17 cellular contexts compared by ENCODE assay signal in genomic region chr1:22470227-22470626, GRCh38. TPM values are rescaled to one million over a fixed set of nuclear protein-coding genes. Genes with fewer than 3 reads are reported as not detected.
DNase-seq lines count a peak whose midpoint lies in the region; ATAC-seq and TF ChIP-seq lines count a peak whose summit lies in the region.
"Had no signal": no experiment of that assay in that cellular context is flagged by ENCODE, and none has a peak within 500 bp of the region (broad histone marks: within the 10 kb centered on the region; RNA-seq: fewer than 3 reads in every experiment).

No MANE protein-coding gene starts in this region.

- no peak overlapping the region for H3K4me2 ChIP-seq in SK-N-SH
- no peak overlapping the region for H3K4me2 ChIP-seq in osteoblast (ENCODE audit: insufficient read depth, low read length)

- no peak overlapping the region for H3K9ac ChIP-seq in SK-N-SH

- H3K27ac Mint-ChIP-seq in brain: peak overlapping the region in 3 of 5 experiments; percentile 5 to 68 (median 33)
- H3K27ac Mint-ChIP-seq: CD4-positive, alpha-beta T cell had no signal

- TF ChIP-seq EP300 in SK-N-SH (IDR thresholded peaks at IDR 0.05; ENCODE audit: borderline replicate concordance in 1 of 2, low read depth in 1 of 2, low read length in 1 of 2): no peak

- H3K4me1 ChIP-seq in SK-N-SH (ENCODE audit: control insufficient read depth in 1 of 2, insufficient read depth in 2 of 2, low read depth in 1 of 2, low read length in 1 of 2) (peaks cover 5 to 29% of the 10 kb centered on the region in 2 experiments; a peak in 2 of 4 replicates), osteoblast (ENCODE audit: insufficient read depth, low read length) (peaks cover 10% of the 10 kb centered on the region)

- TF ChIP-seq RAD21 in SK-N-SH (IDR thresholded peaks at IDR 0.05; ENCODE audit: low read length): no peak

- DNase-seq in SK-N-SH: peak; percentile 20
- DNase-seq in NCI-H82 (lab: John Stamatoyannopoulos, UW): peak; percentile 87
- peak; percentile 38 for DNase-seq in osteoblast (ENCODE audit: insufficient read length, low spot score, missing footprints)
- DNase-seq in SIG-M5 treated with dmso at 0.1 percent for 504 hours (lab: John Stamatoyannopoulos, UW; ENCODE audit: unreplicated experiment): no peak
- no peak for DNase-seq in posterior vena cava (ENCODE audit: low spot score)
- DNase-seq: BE2C; CD4-positive, alpha-beta T cell; DMS79; KG1; NCI-H187; NCI-H2107; NCI-H345 had no signal

- 98% methylated on average over 4 of the region's 4 CpGs for WGBS in SK-N-SH (ENCODE audit: low lambda C conversion rate)

- H3K27ac ChIP-seq in SK-N-SH (ENCODE audit: low read depth in 2 of 2, low read length in 1 of 2): peak overlapping the region in 1 of 2 experiments; percentile 89; a peak in 2 of 4 replicates
- no peak overlapping the region for H3K27ac ChIP-seq in osteoblast (ENCODE audit: low read depth, low read length)

- H3K27me3 ChIP-seq in SK-N-SH (ENCODE audit: insufficient read depth) (no peaks in the 10 kb centered on the region), osteoblast (ENCODE audit: insufficient read depth, low read length) (no peaks in the 10 kb centered on the region)
- H3K27me3 ChIP-seq: BE2C had no signal

- H2AFZ ChIP-seq in SK-N-SH (ENCODE audit: low read depth) (no peak overlapping the region), osteoblast (ENCODE audit: low read length) (no peak overlapping the region)

- no peaks in the 10 kb centered on the region for H3K36me3 ChIP-seq in SK-N-SH (replicated peaks in 1 of 2; ENCODE audit: control insufficient read depth in 1 of 2, insufficient read depth in 2 of 2, low read length in 1 of 2)
- no peaks in the 10 kb centered on the region for H3K36me3 ChIP-seq in osteoblast (ENCODE audit: insufficient read depth, low read length)
- H3K36me3 ChIP-seq: BE2C had no signal

- H3K9me3 ChIP-seq in SK-N-SH: no peaks in the 10 kb centered on the region
- H3K9me3 ChIP-seq in osteoblast (ENCODE audit: low read depth, low read length): no peaks in the 10 kb centered on the region
- H3K9me3 ChIP-seq: BE2C had no signal

- TF ChIP-seq CTCF in SK-N-SH (IDR thresholded peaks at IDR 0.05) (no peak), brain (conservative IDR thresholded peaks at IDR 0.05) (no peak), osteoblast (IDR thresholded peaks at IDR 0.05; ENCODE audit: extremely low read depth, low read depth, low read length) (no peak)

- ATAC-seq in SK-N-SH treated with all-trans-retinoic acid at 6 μM for 48 hours (no peak), HG02759 (IDR thresholded peaks at IDR 0.05; ENCODE audit: unreplicated experiment) (no peak)
- ATAC-seq: HepG2, Right ventricle myocardium inferior had no signal

- POLR2A ChIA-PET in SK-N-SH (lab: Yijun Ruan, JAX): no interaction called here

- no peaks in the 10 kb centered on the region for H3K27me3 Mint-ChIP-seq in brain
- H3K27me3 Mint-ChIP-seq: CD4-positive, alpha-beta T cell had no signal

- H3K79me2 ChIP-seq in SK-N-SH (ENCODE audit: insufficient read depth): peaks cover 14% of the 10 kb centered on the region; the same call in 1 of the 2 replicates
- H3K79me2 ChIP-seq in osteoblast (ENCODE audit: insufficient read depth, low read length): peaks cover 50% of the 10 kb centered on the region

- H3F3A ChIP-seq in SK-N-SH (replicated peaks; ENCODE audit: insufficient read depth): no peaks in the 10 kb centered on the region

- H3K9me2 ChIP-seq in SK-N-SH: no peaks in the 10 kb centered on the region

- intact Hi-C loops in posterior vena cava (cut with DNase I): no loop called here

- H3K36me3 Mint-ChIP-seq in brain: no peaks in the 10 kb centered on the region

- no peak overlapping the region for H3K4me3 Mint-ChIP-seq in brain
- H3K4me3 Mint-ChIP-seq: CD4-positive, alpha-beta T cell had no signal

- CTCF ChIA-PET in SK-N-SH (lab: Yijun Ruan, JAX): no interaction called here

- H3K4me1 Mint-ChIP-seq in brain: peaks cover 28% of the 10 kb centered on the region

- H3K4me3 ChIP-seq in SK-N-SH (ENCODE audit: low read depth in 2 of 2, low read length in 1 of 2): no peak overlapping the region
- no peak overlapping the region for H3K4me3 ChIP-seq in osteoblast (ENCODE audit: insufficient read depth, low read length)

- H3K9me3 Mint-ChIP-seq in brain: peaks cover 0 to 12% (median 4%) of the 10 kb centered on the region in 5 experiments
- H3K9me3 Mint-ChIP-seq: CD4-positive, alpha-beta T cell had no signal

- no peaks in the 10 kb centered on the region for H4K20me1 ChIP-seq in SK-N-SH (ENCODE audit: insufficient read depth)
- H4K20me1 ChIP-seq in osteoblast (ENCODE audit: insufficient read depth, low read length): peaks cover 38% of the 10 kb centered on the region

TF ChIP-seq in SK-N-SH, 30 proteins besides CTCF, POLR2A, EP300 and RAD21:
- TF ChIP-seq FOXM1 (IDR thresholded peaks at IDR 0.05; ENCODE audit: low read depth): no peak
- 0 out of 2 replicates have a peak, but pooled peaks have one; percentile 10 for TF ChIP-seq GATA2 (CRISPR knock-in tag; IDR thresholded peaks at IDR 0.05)

TF ChIP-seq in SK-N-SH treated with all-trans-retinoic acid at 6 μM for 48 hours, 23 proteins besides CTCF, POLR2A, EP300 and RAD21:
- TF ChIP-seq PPARA (CRISPR knock-in tag; IDR thresholded peaks at IDR 0.05; ENCODE audit: borderline replicate concordance) (no peak), SNAI2 (CRISPR knock-in tag; IDR thresholded peaks at IDR 0.05) (no peak), TSHZ2 (CRISPR knock-in tag; IDR thresholded peaks at IDR 0.05) (no peak), ZNF8 (CRISPR knock-in tag; IDR thresholded peaks at IDR 0.05) (no peak), ZNF565 (CRISPR knock-in tag; conservative IDR thresholded peaks at IDR 0.05; ENCODE audit: low read depth) (no peak), ZC3H10 (CRISPR knock-in tag; IDR thresholded peaks at IDR 0.05) (no peak), TOX (CRISPR knock-in tag; IDR thresholded peaks at IDR 0.05; ENCODE audit: borderline replicate concordance) (no peak), ZFP3 (CRISPR knock-in tag; IDR thresholded peaks at IDR 0.05) (no peak), OSR1 (CRISPR knock-in tag; IDR thresholded peaks at IDR 0.05) (no peak), ARNTL (CRISPR knock-in tag; IDR thresholded peaks at IDR 0.05; ENCODE audit: borderline replicate concordance, low read depth) (no peak), CSRNP3 (CRISPR knock-in tag; IDR thresholded peaks at IDR 0.05) (no peak)

RNA-seq across cellular contexts. Expression of gene ZBTB40, which starts 18.6 kb away (rescaled TPM):
- polyA plus RNA-seq in SK-N-SH (2012; rRNA removed): 5.0 and 7.8 TPM in 2 replicates
- 1.7 and 2.2 TPM in 2 replicates for polyA plus RNA-seq in SK-N-SH (2012; cell fraction: cytosol; rRNA removed)
- polyA plus RNA-seq in SK-N-SH (2012; cell fraction: nucleus; rRNA removed): 40.6 and 45.3 TPM in 2 replicates
- 13.5 TPM for polyA plus RNA-seq in brain (ENCODE audit: insufficient read depth, low read depth, low replicate concordance)
- 13.8 and 16.3 TPM in 2 replicates for total RNA-seq in osteoblast
- total RNA-seq in posterior vena cava: 10 to 100 TPM; 14.9 to 17.2 TPM

Comparison
In these comparisons a context has a peak if more than half of its experiments do, and no peak if none do; other contexts are left out.
1. DNase-seq: peak in SK-N-SH (single experiment), NCI-H82 (single experiment) and osteoblast (single experiment); none in SIG-M5 treated with dmso at 0.1 percent for 504 hours (single experiment) and posterior vena cava (single experiment).